Comparison of ENCODE assay signal across 16 cellular contexts in genomic region chr9:138100711-138101349, GRCh38.
DNase-seq lines count a peak whose midpoint lies in the region; ATAC-seq and TF ChIP-seq lines count a peak whose summit lies in the region.
"Had no signal": no experiment of that assay in that cellular context is flagged by ENCODE, and none has a peak within 500 bp of the region (broad histone marks: within the 10 kb centered on the region; RNA-seq: fewer than 3 reads in every experiment).

No MANE protein-coding gene starts in this region.

- no peaks in the 10 kb centered on the region for H3F3A ChIP-seq in OCI-LY1 (ENCODE audit: insufficient read depth, low read length)

- H3K79me2 ChIP-seq in OCI-LY1 (ENCODE audit: insufficient read depth, low read length) = no peaks in the 10 kb centered on the region

- H3K4me3 ChIP-seq in heart right ventricle (no peak overlapping the region), OCI-LY1 (ENCODE audit: low read depth, low read length, poor library complexity, severe bottlenecking) (no peak overlapping the region), upper lobe of left lung (no peak overlapping the region)
- H3K4me3 ChIP-seq: BLaER1 treated with 17β-estradiol and CSF1 and Interleukin-3, amounts not matched to agents 10 nM and 100 nM; lung; pancreas had no signal

- no peaks in the 10 kb centered on the region for H4K20me1 ChIP-seq in OCI-LY1 (ENCODE audit: insufficient read depth, low read length)
- H4K20me1 ChIP-seq: BLaER1 treated with 17β-estradiol and CSF1 and Interleukin-3, amounts not matched to agents 10 nM and 100 nM had no signal

- H3K36me3 ChIP-seq in heart right ventricle (no peaks in the 10 kb centered on the region), OCI-LY1 (ENCODE audit: insufficient read depth, low read length) (no peaks in the 10 kb centered on the region), upper lobe of left lung (no peaks in the 10 kb centered on the region)
- H3K36me3 ChIP-seq: BLaER1 treated with 17β-estradiol and CSF1 and Interleukin-3, amounts not matched to agents 10 nM and 100 nM; pancreas had no signal

- no peaks in the 10 kb centered on the region for H3K9me3 ChIP-seq in heart right ventricle
- H3K9me3 ChIP-seq in OCI-LY1 (ENCODE audit: low read length) = no peaks in the 10 kb centered on the region
- H3K9me3 ChIP-seq in upper lobe of left lung = no peaks in the 10 kb centered on the region
- H3K9me3 ChIP-seq: BLaER1 treated with 17β-estradiol and CSF1 and Interleukin-3, amounts not matched to agents 10 nM and 100 nM; pancreas had no signal

- no peaks in the 10 kb centered on the region for H3K9me2 ChIP-seq in OCI-LY1 (ENCODE audit: low read depth, low read length)

- H3K4me1 ChIP-seq in heart right ventricle = peaks cover 0 to 7% (median 0%) of the 10 kb centered on the region in 9 donors
- H3K4me1 ChIP-seq in OCI-LY1 (ENCODE audit: insufficient read depth, low read length, severe bottlenecking) = no peaks in the 10 kb centered on the region
- no peaks in the 10 kb centered on the region for H3K4me1 ChIP-seq in upper lobe of left lung
- H3K4me1 ChIP-seq: pancreas had no signal

- peaks cover 8% of the 10 kb centered on the region for H3K27me3 Mint-ChIP-seq in endothelial cell (ENCODE audit: unreplicated experiment)
- H3K27me3 Mint-ChIP-seq in activated T-cell treated with anti-CD3 and anti-CD28 coated beads, Interleukin-2, amount 50 U/mL, for 72 hours (ENCODE audit: low read depth) = no peaks in the 10 kb centered on the region
- H3K27me3 Mint-ChIP-seq: activated naive CD8-positive, alpha-beta T cell had no signal

- TF ChIP-seq CTCF in heart right ventricle (IDR thresholded peaks at IDR 0.05) (peak in 5 of 9 donors; percentile 13 to 40 (median 33)), OCI-LY1 (IDR thresholded peaks at IDR 0.05; ENCODE audit: low read length) (peak; percentile 32; the same call in 1 of the 2 replicates), endothelial cell (IDR thresholded peaks at IDR 0.05; ENCODE audit: unreplicated experiment) (peak; percentile 58), upper lobe of left lung (IDR thresholded peaks at IDR 0.05) (no peak)

- H3K9ac ChIP-seq in OCI-LY1 (ENCODE audit: low read length) = no peak overlapping the region
- H3K9ac ChIP-seq: BLaER1 treated with 17β-estradiol and CSF1 and Interleukin-3, amounts not matched to agents 10 nM and 100 nM had no signal

- ATAC-seq in heart right ventricle = peak in 2 of 8 donors; percentile 23 to 48
- no peak for ATAC-seq in left cardiac atrium
- ATAC-seq in upper lobe of left lung (ENCODE audit: low FRiP score in 2 of 2) = no peak
- no peak for ATAC-seq in activated T-cell treated with anti-CD3 and anti-CD28 coated beads, Interleukin-2, amount 50 U/mL, for 72 hours (replicated peaks in 1 of 2)
- ATAC-seq in GM19035 (IDR thresholded peaks at IDR 0.05; ENCODE audit: unreplicated experiment) = no peak
- ATAC-seq: pancreas had no signal

- H3K4me3 Mint-ChIP-seq in endothelial cell (ENCODE audit: unreplicated experiment) = no peak overlapping the region
- no peak overlapping the region for H3K4me3 Mint-ChIP-seq in activated T-cell treated with anti-CD3 and anti-CD28 coated beads, Interleukin-2, amount 50 U/mL, for 72 hours
- H3K4me3 Mint-ChIP-seq: activated naive CD8-positive, alpha-beta T cell had no signal

- no peak for DNase-seq in heart right ventricle
- DNase-seq in left cardiac atrium = no peak
- DNase-seq in endothelial cell (ENCODE audit: low spot score) = peak; percentile 46
- DNase-seq in upper lobe of left lung = peak; percentile 3 to 75
- DNase-seq in HCEC 1CT = no peak
- DNase-seq in activated T-cell treated with anti-CD3 and anti-CD28 coated beads, Interleukin-2, amount 50 U/mL, for 72 hours = no peak
- DNase-seq: activated CD4-positive, alpha-beta T cell treated with anti-CD3 and anti-CD28 coated beads for 4 hours; foreskin fibroblast; MM.1S; NCI-H510A had no signal

- no peak overlapping the region for H3K4me2 ChIP-seq in OCI-LY1 (ENCODE audit: low read length)
- H3K4me2 ChIP-seq: BLaER1 treated with 17β-estradiol and CSF1 and Interleukin-3, amounts not matched to agents 10 nM and 100 nM had no signal

- peaks cover 5% of the 10 kb centered on the region for H3K4me1 Mint-ChIP-seq in endothelial cell (ENCODE audit: unreplicated experiment)
- no peaks in the 10 kb centered on the region for H3K4me1 Mint-ChIP-seq in activated T-cell treated with anti-CD3 and anti-CD28 coated beads, Interleukin-2, amount 50 U/mL, for 72 hours (ENCODE audit: low read depth)

- H3K36me3 Mint-ChIP-seq in endothelial cell (ENCODE audit: low read depth, unreplicated experiment) = peaks cover 10% of the 10 kb centered on the region
- no peaks in the 10 kb centered on the region for H3K36me3 Mint-ChIP-seq in activated T-cell treated with anti-CD3 and anti-CD28 coated beads, Interleukin-2, amount 50 U/mL, for 72 hours (ENCODE audit: insufficient read depth in 2 of 2)
- H3K36me3 Mint-ChIP-seq: activated naive CD8-positive, alpha-beta T cell had no signal

- no peak overlapping the region for H2AFZ ChIP-seq in OCI-LY1 (ENCODE audit: low read length)

- peak overlapping the region; percentile 42 for H3K27ac Mint-ChIP-seq in endothelial cell (ENCODE audit: unreplicated experiment)
- H3K27ac Mint-ChIP-seq in activated T-cell treated with anti-CD3 and anti-CD28 coated beads, Interleukin-2, amount 50 U/mL, for 72 hours = no peak overlapping the region
- H3K27ac Mint-ChIP-seq: activated naive CD8-positive, alpha-beta T cell had no signal

- TF ChIP-seq EP300 in upper lobe of left lung (IDR thresholded peaks at IDR 0.05) = no peak

- no peak for TF ChIP-seq POLR2A in upper lobe of left lung (IDR thresholded peaks at IDR 0.05)

- H3K9me3 Mint-ChIP-seq in endothelial cell (ENCODE audit: unreplicated experiment) = no peaks in the 10 kb centered on the region
- no peaks in the 10 kb centered on the region for H3K9me3 Mint-ChIP-seq in activated T-cell treated with anti-CD3 and anti-CD28 coated beads, Interleukin-2, amount 50 U/mL, for 72 hours

- peaks cover 0 to 8% (median 7%) of the 10 kb centered on the region in 7 donors for H3K27me3 ChIP-seq in heart right ventricle
- 0 out of 2 replicates have a peak, but pooled peaks cover 6% of the 10 kb centered on the region for H3K27me3 ChIP-seq in OCI-LY1 (ENCODE audit: insufficient read depth, low read length)
- no peaks in the 10 kb centered on the region for H3K27me3 ChIP-seq in upper lobe of left lung
- H3K27me3 ChIP-seq: BLaER1 treated with 17β-estradiol and CSF1 and Interleukin-3, amounts not matched to agents 10 nM and 100 nM; pancreas had no signal

- 74 to 79% methylated on average over 30 of the region's 30 CpGs for WGBS in heart right ventricle, 2 donors
- 82 to 85% methylated on average over 24 to 30 of the region's 30 CpGs for WGBS in upper lobe of left lung, 2 donors

- H3K27ac ChIP-seq in heart right ventricle (no peak overlapping the region), OCI-LY1 (ENCODE audit: low read depth, low read length, poor library complexity, severe bottlenecking) (no peak overlapping the region), upper lobe of left lung (no peak overlapping the region)
- H3K27ac ChIP-seq: BLaER1 treated with 17β-estradiol and CSF1 and Interleukin-3, amounts not matched to agents 10 nM and 100 nM; pancreas had no signal

- intact Hi-C loops in heart right ventricle (cut with DNase I) = no loop called here
- intact Hi-C loops in left cardiac atrium (cut with DNase I) = no loop called here

Comparison
In these comparisons a context has a peak if more than half of its experiments do, and no peak if none do; other contexts are left out.
1. DNase-seq: peak in endothelial cell (single experiment) and upper lobe of left lung (2 of 2); none in heart right ventricle (0 of 2), left cardiac atrium (single experiment), HCEC 1CT (single experiment) and activated T-cell treated with anti-CD3 and anti-CD28 coated beads, Interleukin-2, amount 50 U/mL, for 72 hours (0 of 2).
2. CTCF ChIP-seq: peak in heart right ventricle (5 of 9), OCI-LY1 (single experiment) and endothelial cell (single experiment); none in upper lobe of left lung (0 of 6).